Comparison of ENCODE assay signal across 20 cellular contexts in the genomic region with DNA sequence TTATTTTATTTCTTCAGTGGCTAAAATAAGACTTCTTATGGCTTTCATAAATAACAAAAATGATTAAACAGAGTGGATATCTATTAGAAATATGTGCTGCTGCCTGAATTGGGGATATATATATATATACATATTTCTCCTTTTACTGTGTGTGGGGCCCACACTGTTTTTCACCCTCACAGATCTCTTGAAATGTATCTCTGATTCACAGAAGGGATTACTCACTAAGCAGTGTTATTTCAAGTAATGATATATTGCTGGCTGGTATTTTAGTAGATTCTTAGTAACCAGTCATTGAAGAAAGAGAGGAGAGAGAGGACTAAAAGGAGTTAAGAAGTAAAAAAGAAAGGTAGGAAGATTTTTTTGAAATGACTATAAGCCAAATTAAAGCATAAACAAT.
A peak's percentile ranks its signal among the peaks of the same experiment; 100 is the strongest.
DNase-seq lines count a peak whose midpoint lies in the region; ATAC-seq and TF ChIP-seq lines count a peak whose summit lies in the region.
"Had no signal": no experiment of that assay in that cellular context is flagged by ENCODE, and none has a peak within 500 bp of the region (broad histone marks: within the 10 kb centered on the region; RNA-seq: fewer than 3 reads in every experiment).

No MANE protein-coding gene starts in this region.

- H3K4me3 Mint-ChIP-seq in HFFc6, result 0 out of 2 replicates have a peak overlapping the region, but pooled peaks have one; percentile 14
- no peak overlapping the region for H3K4me3 Mint-ChIP-seq in CD4-positive, alpha-beta memory T cell
- H3K4me3 Mint-ChIP-seq: brain; natural killer cell treated with Interleukin-12 subunit alpha and Interleukin-12 subunit beta and Interleukin-15 and Interleukin-18, amount 100 ng/mL, for 72 hours; stimulated activated naive CD8-positive, alpha-beta T cell treated with anti-CD3 and anti-CD28 coated beads, Interleukin-15, amount 100 ng/mL, for 72 hours had no signal

- ATAC-seq in GM21515 (IDR thresholded peaks at IDR 0.05; ENCODE audit: unreplicated experiment) (no peak), HG03520 (IDR thresholded peaks at IDR 0.05; ENCODE audit: unreplicated experiment) (no peak)
- ATAC-seq: A549; natural killer cell treated with Interleukin-12 subunit alpha and Interleukin-12 subunit beta and Interleukin-15 and Interleukin-18, amount 100 ng/mL, for 72 hours; stimulated activated naive CD8-positive, alpha-beta T cell treated with anti-CD3 and anti-CD28 coated beads, Interleukin-15, amount 100 ng/mL, for 72 hours had no signal

- peaks cover 16% of the 10 kb centered on the region for H3K4me1 Mint-ChIP-seq in HFFc6 (ENCODE audit: low read depth)
- H3K4me1 Mint-ChIP-seq in CD4-positive, alpha-beta memory T cell, result no peaks in the 10 kb centered on the region
- H3K4me1 Mint-ChIP-seq: brain; stimulated activated naive CD8-positive, alpha-beta T cell treated with anti-CD3 and anti-CD28 coated beads, Interleukin-15, amount 100 ng/mL, for 72 hours had no signal

- H3K27me3 ChIP-seq in CD4-positive, alpha-beta memory T cell (ENCODE audit: insufficient read depth, low read length), result no peaks in the 10 kb centered on the region

- H3K9me3 ChIP-seq in CD4-positive, alpha-beta memory T cell (ENCODE audit: control insufficient read depth in 1 of 2, low read length in 2 of 2), result no peaks in the 10 kb centered on the region
- H3K9me3 ChIP-seq: A549 had no signal

- TF ChIP-seq CTCF in AG04449 (IDR thresholded peaks at IDR 0.05; ENCODE audit: insufficient read depth, low read length, missing control alignments) (no peak), HFFc6 (IDR thresholded peaks at IDR 0.05) (no peak)

- intact Hi-C loops in CD4-positive, alpha-beta memory T cell (cut with micrococcal nuclease), result no loop called here

- H3K9me3 Mint-ChIP-seq in HFFc6, result no peaks in the 10 kb centered on the region
- H3K9me3 Mint-ChIP-seq in CD4-positive, alpha-beta memory T cell, result peaks cover 0 to 3% (median 0%) of the 10 kb centered on the region in 8 donors
- H3K9me3 Mint-ChIP-seq: natural killer cell treated with Interleukin-12 subunit alpha and Interleukin-12 subunit beta and Interleukin-15 and Interleukin-18, amount 100 ng/mL, for 72 hours had no signal

- H3K4me1 ChIP-seq in CD4-positive, alpha-beta memory T cell (ENCODE audit: insufficient read depth, low read length), result no peaks in the 10 kb centered on the region
- H3K4me1 ChIP-seq: A549 had no signal

- peaks cover 2% of the 10 kb centered on the region for H3K36me3 Mint-ChIP-seq in HFFc6 (ENCODE audit: low read depth)
- H3K36me3 Mint-ChIP-seq in CD4-positive, alpha-beta memory T cell, result no peaks in the 10 kb centered on the region
- H3K36me3 Mint-ChIP-seq: brain; natural killer cell treated with Interleukin-12 subunit alpha and Interleukin-12 subunit beta and Interleukin-15 and Interleukin-18, amount 100 ng/mL, for 72 hours had no signal

- CTCF ChIA-PET in AG04449 (lab: Yijun Ruan, JAX), result no interaction called here
- CTCF ChIA-PET in CD4-positive, alpha-beta memory T cell (lab: Charles Lee; ENCODE audit: partially characterized antibody), result no interaction called here

- H3K27ac ChIP-seq in CD4-positive, alpha-beta memory T cell (ENCODE audit: low read depth, low read length), result no peak overlapping the region

- no peak overlapping the region for H3K27ac Mint-ChIP-seq in HFFc6
- no peak overlapping the region for H3K27ac Mint-ChIP-seq in CD4-positive, alpha-beta memory T cell
- H3K27ac Mint-ChIP-seq: natural killer cell treated with Interleukin-12 subunit alpha and Interleukin-12 subunit beta and Interleukin-15 and Interleukin-18, amount 100 ng/mL, for 72 hours; stimulated activated naive CD8-positive, alpha-beta T cell treated with anti-CD3 and anti-CD28 coated beads, Interleukin-15, amount 100 ng/mL, for 72 hours had no signal

- POLR2A ChIA-PET in AG04449 (lab: Yijun Ruan, JAX), result no interaction called here
- POLR2A ChIA-PET in CD4-positive, alpha-beta memory T cell (lab: Charles Lee; ENCODE audit: partially characterized antibody), result no interaction called here

- H3K4me3 ChIP-seq in AG04449 (ENCODE audit: low read depth, low read length), result no peak overlapping the region
- no peak overlapping the region for H3K4me3 ChIP-seq in CD4-positive, alpha-beta memory T cell (ENCODE audit: low read length in 2 of 2)
- H3K4me3 ChIP-seq: A549 had no signal

- peaks cover 5% of the 10 kb centered on the region for H3K27me3 Mint-ChIP-seq in HFFc6 (ENCODE audit: insufficient read depth)
- H3K27me3 Mint-ChIP-seq in CD4-positive, alpha-beta memory T cell, result peaks cover 2 to 11% of the 10 kb centered on the region in 2 donors

- DNase-seq in AG04449 (ENCODE audit: low read depth, low spot score), result peak; percentile 46
- peak; percentile 74 for DNase-seq in HFFc6
- peak; percentile 45 for DNase-seq in astrocyte of the hippocampus (ENCODE audit: low read depth, low spot score)
- DNase-seq in glomerular visceral epithelial cell (ENCODE audit: extremely low spot score), result peak; percentile 30
- DNase-seq in CD4-positive, alpha-beta memory T cell, result no peak
- no peak for DNase-seq in activated effector memory CD4-positive, alpha-beta T cell treated with Interleukin-2 at 50 U/mL for 16 hours
- DNase-seq: activated CD4-positive, alpha-beta T cell treated with anti-CD3 and anti-CD28 coated beads for 48 hours; activated CD8-positive, alpha-beta memory T cell treated with anti-CD3 and anti-CD28 coated beads, Interleukin-2, amount 50 U/mL, for 48 hours; activated naive CD4-positive, alpha-beta T cell treated with Interleukin-2 at 50 U/mL for 16 hours; COR-L47; effector CD8-positive, alpha-beta T cell; GDM1; NCI-H2029; NCI-H510A treated with DMSO at 0.1 percent for 48 hours; stimulated activated naive CD8-positive, alpha-beta T cell treated with anti-CD3 and anti-CD28 coated beads, Interleukin-15, amount 100 ng/mL, for 72 hours had no signal

- H3K36me3 ChIP-seq in CD4-positive, alpha-beta memory T cell (ENCODE audit: insufficient read depth, low read length), result no peaks in the 10 kb centered on the region

Comparison
In these comparisons a context has a peak if more than half of its experiments do, and no peak if none do; other contexts are left out.
1. DNase-seq: peak in AG04449 (single experiment), HFFc6 (single experiment), astrocyte of the hippocampus (single experiment) and glomerular visceral epithelial cell (single experiment); none in CD4-positive, alpha-beta memory T cell (0 of 5) and activated effector memory CD4-positive, alpha-beta T cell treated with Interleukin-2 at 50 U/mL for 16 hours (single experiment).